22 cellular contexts compared by ENCODE assay signal in genomic region chr17:38329808-38330730, GRCh38. TPM values are rescaled to one million over a fixed set of nuclear protein-coding genes. Genes with fewer than 3 reads are reported as not detected.
DNase-seq lines count a peak whose midpoint lies in the region; ATAC-seq and TF ChIP-seq lines count a peak whose summit lies in the region.
"Had no signal": no experiment of that assay in that cellular context is flagged by ENCODE, and none has a peak within 500 bp of the region (broad histone marks: within the 10 kb centered on the region; RNA-seq: fewer than 3 reads in every experiment).

No MANE protein-coding gene starts in this region.

- peak overlapping the region; percentile 44 for H3K18ac ChIP-seq in neuronal stem cell (ENCODE audit: low read length)

- no peaks in the 10 kb centered on the region for H3K79me1 ChIP-seq in neuronal stem cell (ENCODE audit: low read depth, low read length)

- peak; percentile 51 for DNase-seq in activated effector memory CD4-positive, alpha-beta T cell treated with anti-CD3 and anti-CD28 coated beads, Interleukin-2, amount 50 U/mL, for 16 hours
- no peak for DNase-seq in activated effector memory CD4-positive, alpha-beta T cell treated with Interleukin-2 at 50 U/mL for 16 hours
- DNase-seq in endodermal cell (peak; percentile 55), neuronal stem cell (ENCODE audit: low spot score) (no peak), GM19238 (ENCODE audit: insufficient read length, low spot score) (no peak), omental fat pad (ENCODE audit: low spot score) (no peak), SJCRH30 (no peak)
- DNase-seq in activated naive CD4-positive, alpha-beta T cell treated with Interleukin-2 at 50 U/mL for 16 hours, result no peak
- DNase-seq: 8988T; CD8-positive, alpha-beta T cell; Karpas-422; MG63; NCI-H1048; NCI-H1436; NCI-H2029; NCI-H345; NCI-H524 treated with DMSO at 0.1 percent for 48 hours; SHP77 had no signal

- no peak overlapping the region for H3K4ac ChIP-seq in neuronal stem cell (ENCODE audit: low read length)

- no peak overlapping the region for H3K14ac ChIP-seq in neuronal stem cell (ENCODE audit: low read length)

- H3K27me3 ChIP-seq in endodermal cell (ENCODE audit: control insufficient read depth, insufficient read depth, low read length, poor library complexity, severe bottlenecking) (no peaks in the 10 kb centered on the region), neuronal stem cell (ENCODE audit: control insufficient read depth in 3 of 3, insufficient read depth in 3 of 3, low read depth in 1 of 3, low read length in 3 of 3) (peaks cover 0 to 25% (median 0%) of the 10 kb centered on the region in 3 experiments), SJCRH30 (0 out of 2 replicates have a peak, but pooled peaks cover 4% of the 10 kb centered on the region)
- H3K27me3 ChIP-seq: MG63 had no signal

- H3K4me1 ChIP-seq in endodermal cell (ENCODE audit: control insufficient read depth, insufficient read depth, low read length) (peaks cover 4% of the 10 kb centered on the region), neuronal stem cell (ENCODE audit: control insufficient read depth in 2 of 2, insufficient read depth in 1 of 2, low read depth in 1 of 2, low read length in 2 of 2) (peaks cover 4 to 10% of the 10 kb centered on the region in 2 donors), SJCRH30 (no peaks in the 10 kb centered on the region)

- H4K91ac ChIP-seq in neuronal stem cell (ENCODE audit: low read depth, low read length, poor library complexity), result no peak overlapping the region

- H3K27ac ChIP-seq in endodermal cell (ENCODE audit: low read depth, low read length), result no peak overlapping the region
- H3K27ac ChIP-seq in neuronal stem cell (replicated peaks; ENCODE audit: low read length), result no peak overlapping the region
- H3K27ac ChIP-seq in SJCRH30, result no peak overlapping the region
- H3K27ac ChIP-seq: HL-60 had no signal

- peaks cover 12% of the 10 kb centered on the region for H3K4me1 Mint-ChIP-seq in endodermal cell

- peak overlapping the region; percentile 26 for H2AFZ ChIP-seq in neuronal stem cell (ENCODE audit: low read length)

- H3K4me3 Mint-ChIP-seq in endodermal cell, result no peak overlapping the region
- H3K4me3 Mint-ChIP-seq: B cell; CD8-positive, alpha-beta T cell; IgD-negative memory B cell had no signal

- H3K27me3 Mint-ChIP-seq in endodermal cell (ENCODE audit: insufficient read depth), result peaks cover 4% of the 10 kb centered on the region

- H3K4me2 ChIP-seq in neuronal stem cell (ENCODE audit: insufficient read depth, low read length, poor library complexity, severe bottlenecking), result no peak overlapping the region

- no peaks in the 10 kb centered on the region for H3K9me3 Mint-ChIP-seq in endodermal cell
- H3K9me3 Mint-ChIP-seq: CD8-positive, alpha-beta T cell; IgD-negative memory B cell had no signal

- H3K23ac ChIP-seq in neuronal stem cell (ENCODE audit: low read depth, low read length, poor library complexity), result peak overlapping the region; percentile 49

- peak overlapping the region; percentile 78 for H4K8ac ChIP-seq in neuronal stem cell (ENCODE audit: low read depth, low read length)

- no peak for ATAC-seq in omental fat pad (ENCODE audit: low FRiP score)
- ATAC-seq: CD8-positive, alpha-beta T cell had no signal

- peak overlapping the region; percentile 6 for H2BK120ac ChIP-seq in neuronal stem cell (ENCODE audit: low read depth, low read length)

- no peak overlapping the region for H3K4me3 ChIP-seq in endodermal cell (ENCODE audit: low read length)
- no peak overlapping the region for H3K4me3 ChIP-seq in neuronal stem cell (ENCODE audit: low read length in 2 of 2)
- H3K4me3 ChIP-seq in SJCRH30, result no peak overlapping the region
- H3K4me3 ChIP-seq: MG63 had no signal

- H3K27ac Mint-ChIP-seq in endodermal cell, result peak overlapping the region; percentile 52
- H3K27ac Mint-ChIP-seq: B cell; CD8-positive, alpha-beta T cell had no signal

- H3K36me3 Mint-ChIP-seq in endodermal cell (ENCODE audit: low read depth), result no peaks in the 10 kb centered on the region
- H3K36me3 Mint-ChIP-seq: CD8-positive, alpha-beta T cell; IgD-negative memory B cell had no signal

- 91 to 94% methylated on average over 14 to 25 of the region's 25 CpGs for WGBS in endodermal cell (ENCODE audit: insufficient coverage in 1 of 2, insufficient read length in 1 of 2), 2 experiments
- WGBS in neuronal stem cell (ENCODE audit: extremely low coverage in 2 of 2, insufficient read length in 2 of 2, insufficient replicate concordance in 1 of 2), 2 donors, result no CpG with 5 or more reads among the region's 25 CpGs

- peak overlapping the region; percentile 30 for H2BK15ac ChIP-seq in neuronal stem cell (ENCODE audit: low read length)

- H2AK5ac ChIP-seq in neuronal stem cell (ENCODE audit: low read depth, low read length), result peak overlapping the region; percentile 38

- no peaks in the 10 kb centered on the region for H3K36me3 ChIP-seq in endodermal cell (ENCODE audit: control insufficient read depth, insufficient read depth, low read length)
- no peaks in the 10 kb centered on the region for H3K36me3 ChIP-seq in neuronal stem cell (replicated peaks in 1 of 2; ENCODE audit: control insufficient read depth in 2 of 2, insufficient read depth in 2 of 2, low read length in 2 of 2)
- no peaks in the 10 kb centered on the region for H3K36me3 ChIP-seq in SJCRH30
- H3K36me3 ChIP-seq: MG63 had no signal

- TF ChIP-seq CTCF in endodermal cell (conservative IDR thresholded peaks at IDR 0.05) (no peak), omental fat pad (IDR thresholded peaks at IDR 0.05) (no peak)

- H2BK12ac ChIP-seq in neuronal stem cell (ENCODE audit: low read length), result peak overlapping the region; percentile 17

- H3K9me3 ChIP-seq in endodermal cell (ENCODE audit: control insufficient read depth, low read length), result no peaks in the 10 kb centered on the region
- H3K9me3 ChIP-seq in neuronal stem cell (replicated peaks in 1 of 2; ENCODE audit: control insufficient read depth in 2 of 2, insufficient read depth in 1 of 2, low read depth in 1 of 2, low read length in 2 of 2), result no peaks in the 10 kb centered on the region
- H3K9me3 ChIP-seq in SJCRH30 (replicated peaks), result no peaks in the 10 kb centered on the region
- H3K9me3 ChIP-seq: MG63 had no signal

- H3K9ac ChIP-seq in endodermal cell (ENCODE audit: extremely low read depth, low read length, poor library complexity, severe bottlenecking), result no peak overlapping the region
- H3K9ac ChIP-seq in neuronal stem cell (ENCODE audit: low read depth, low read length, poor library complexity), result no peak overlapping the region

- peak overlapping the region; percentile 46 for H2BK5ac ChIP-seq in neuronal stem cell (ENCODE audit: low read length)

RNA-seq across cellular contexts. Expression of gene GPR179, which starts 13.7 kb away (rescaled TPM):
- total RNA-seq in endodermal cell (not detected), omental fat pad (not detected)
- not detected for polyA plus RNA-seq in endodermal cell (2013, experiment 1 of 2)
- 0.04 TPM for polyA plus RNA-seq in endodermal cell (2013, experiment 2 of 2)
- 0.03 TPM for polyA plus RNA-seq in neuronal stem cell (2013, experiment 1 of 2)
- 0.04 TPM for polyA plus RNA-seq in neuronal stem cell (2013, experiment 2 of 2)
- not detected in 2 replicates for total RNA-seq in SJCRH30 (2014; rRNA removed; shearing (Covaris generic))
- total RNA-seq: B cell, RPMI7951 had no signal
- polyA plus RNA-seq: IgD-negative memory B cell had no signal

RNA-seq across cellular contexts. Expression of gene SOCS7, which starts 21.6 kb away (rescaled TPM):
- total RNA-seq in endodermal cell (10 to 100 TPM; 24.4 to 28.1 TPM), omental fat pad (10 to 100 TPM; 10.2 to 17.7 (median 12.9) TPM)
- polyA plus RNA-seq in endodermal cell (2013, experiment 1 of 2), result 18.4 TPM
- polyA plus RNA-seq in endodermal cell (2013, experiment 2 of 2), result 16.2 TPM
- 16.3 TPM for polyA plus RNA-seq in neuronal stem cell (2013, experiment 1 of 2)
- 16.6 TPM for polyA plus RNA-seq in neuronal stem cell (2013, experiment 2 of 2)
- 18.7 and 21.0 TPM in 2 replicates for total RNA-seq in SJCRH30 (2014; rRNA removed; shearing (Covaris generic))

RNA-seq across cellular contexts. Expression of gene MRPL45, which starts 33.1 kb away (rescaled TPM):
- 10 to 100 TPM; 48.8 to 51.9 TPM for total RNA-seq in endodermal cell
- 49.7 TPM for polyA plus RNA-seq in endodermal cell (2013, experiment 1 of 2)
- polyA plus RNA-seq in endodermal cell (2013, experiment 2 of 2), result 47.2 TPM
- polyA plus RNA-seq in neuronal stem cell (2013, experiment 1 of 2), result 55.5 TPM
- 56.9 TPM for polyA plus RNA-seq in neuronal stem cell (2013, experiment 2 of 2)
- 10 to 100 TPM; 19.1 to 38.4 (median 31.6) TPM for total RNA-seq in omental fat pad
- 41.9 and 42.3 TPM in 2 replicates for total RNA-seq in SJCRH30 (2014; rRNA removed; shearing (Covaris generic))

Comparison
In these comparisons a context has a peak if more than half of its experiments do, and no peak if none do; other contexts are left out.
1. DNase-seq: peak in activated effector memory CD4-positive, alpha-beta T cell treated with anti-CD3 and anti-CD28 coated beads, Interleukin-2, amount 50 U/mL, for 16 hours (single experiment) and endodermal cell (single experiment); none in activated effector memory CD4-positive, alpha-beta T cell treated with Interleukin-2 at 50 U/mL for 16 hours (single experiment), neuronal stem cell (single experiment), GM19238 (single experiment), omental fat pad (single experiment), activated naive CD4-positive, alpha-beta T cell treated with Interleukin-2 at 50 U/mL for 16 hours (single experiment) and SJCRH30 (0 of 2).